In the genomic region with DNA sequence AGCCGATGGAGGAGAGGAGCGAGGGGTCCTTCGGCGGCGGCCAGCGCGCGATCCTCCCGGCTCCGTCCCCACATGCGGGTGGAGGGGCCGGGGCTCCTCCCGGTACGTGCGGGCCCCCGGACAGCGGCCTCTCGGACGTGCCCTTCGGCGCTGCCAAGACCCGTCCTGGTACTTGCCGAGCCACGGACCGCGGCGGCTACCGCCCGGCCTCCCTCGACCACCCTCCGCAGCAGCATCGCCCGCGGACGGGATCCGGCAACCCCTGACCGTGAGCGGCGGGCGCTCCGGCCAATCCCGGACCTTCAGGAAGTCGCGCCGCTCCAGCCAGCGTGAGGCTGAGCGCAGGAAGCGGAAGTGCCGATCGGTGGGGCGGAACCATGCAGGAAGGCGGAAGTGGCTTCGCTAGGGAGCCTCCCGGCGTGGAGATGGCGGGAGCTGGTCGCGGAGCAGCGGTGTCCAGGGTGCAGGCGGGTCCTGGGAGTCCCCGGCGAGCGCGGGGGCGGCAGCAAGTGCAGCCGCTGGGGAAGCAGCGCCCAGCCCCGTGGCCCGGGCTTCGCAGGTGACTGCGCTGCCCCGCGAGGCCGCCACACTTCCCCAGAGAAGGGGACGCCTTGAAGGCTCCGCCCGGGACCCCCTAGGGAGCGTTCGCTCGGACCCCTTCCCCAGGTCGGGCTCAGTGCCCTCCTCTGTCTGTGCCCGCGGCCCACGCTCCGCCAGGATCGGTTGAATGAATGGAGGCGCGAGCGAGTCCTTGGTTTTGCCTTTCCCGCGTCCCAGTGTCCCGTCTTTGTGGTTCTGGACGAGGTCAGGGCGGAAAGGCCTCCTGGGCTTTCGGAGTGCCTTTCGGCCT, we compare ENCODE assay signal across 8 cellular contexts. TPM values are rescaled to one million over a fixed set of nuclear protein-coding genes. Genes with fewer than 3 reads are reported as not detected.
DNase-seq lines count a peak whose midpoint lies in the region; ATAC-seq lines count a peak whose summit lies in the region.

A gene with protein sequence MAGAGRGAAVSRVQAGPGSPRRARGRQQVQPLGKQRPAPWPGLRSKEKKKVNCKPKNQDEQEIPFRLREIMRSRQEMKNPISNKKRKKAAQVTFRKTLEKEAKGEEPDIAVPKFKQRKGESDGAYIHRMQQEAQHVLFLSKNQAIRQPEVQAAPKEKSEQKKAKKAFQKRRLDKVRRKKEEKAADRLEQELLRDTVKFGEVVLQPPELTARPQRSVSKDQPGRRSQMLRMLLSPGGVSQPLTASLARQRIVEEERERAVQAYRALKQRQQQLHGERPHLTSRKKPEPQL (plus strand): TSS at position 396 of the 850 bp plus-strand sequence. CDS start 30 bp downstream, at position 426.
A gene (minus strand): TSS at position 264 of the 850 bp plus-strand sequence. CDS start 28 bp downstream, at position 236.

- peaks cover 44% of the 10 kb centered on the region for H3K36me3 Mint-ChIP-seq in effector memory CD8-positive, alpha-beta T cell (ENCODE audit: insufficient read depth)
- peaks cover 7% of the 10 kb centered on the region for H3K36me3 Mint-ChIP-seq in memory B cell

- CTCF ChIA-PET in activated CD8-positive, alpha-beta memory T cell treated with anti-CD3 and anti-CD28 coated beads for 36 hours (lab: Charles Lee), result no interaction called here

- POLR2A ChIA-PET in activated CD8-positive, alpha-beta memory T cell treated with anti-CD3 and anti-CD28 coated beads for 36 hours (lab: Charles Lee), result interaction anchor here (0.5 to 1.5 kb wide), 6 partner anchors 17 to 193 kb away, joined by 3 to 6 read pairs (median 3); a partner anchor contains a TSS

- H3K4me1 Mint-ChIP-seq in effector memory CD8-positive, alpha-beta T cell (ENCODE audit: low read depth in 2 of 2), result peaks cover 18 to 21% of the 10 kb centered on the region in 2 donors
- peaks cover 17% of the 10 kb centered on the region for H3K4me1 Mint-ChIP-seq in memory B cell

- H3K27me3 Mint-ChIP-seq in effector memory CD8-positive, alpha-beta T cell, result no peaks in the 10 kb centered on the region
- H3K27me3 Mint-ChIP-seq in memory B cell, result no peaks in the 10 kb centered on the region

- ATAC-seq in GM21360 (IDR thresholded peaks at IDR 0.05; ENCODE audit: unreplicated experiment) (peak; percentile 86), memory B cell (ENCODE audit: low read depth) (peak; percentile 97)
- peak; percentile 94 for ATAC-seq in effector memory CD8-positive, alpha-beta T cell (replicated peaks)

- H3K27ac Mint-ChIP-seq in effector memory CD8-positive, alpha-beta T cell, result peak within 1 kb of the TSS; percentile 86 to 91
- H3K27ac Mint-ChIP-seq in memory B cell, result peak within 1 kb of the TSS; percentile 93

- peak within 1 kb of the TSS; percentile 92 to 94 for H3K4me3 Mint-ChIP-seq in effector memory CD8-positive, alpha-beta T cell
- H3K4me3 Mint-ChIP-seq in memory B cell, result peak within 1 kb of the TSS; percentile 93

- DNase-seq in COLO829 (ENCODE audit: low spot score) (peak; percentile 87), HT1080 (ENCODE audit: low read depth) (peak; percentile 91), NOMO-1 (lab: John Stamatoyannopoulos, UW; ENCODE audit: unreplicated experiment in 2 of 2) (peak; percentile 92 to 95), memory B cell (ENCODE audit: low spot score in 2 of 2) (peak; percentile 82 to 84)
- DNase-seq in effector memory CD8-positive, alpha-beta T cell, result peak; percentile 88 to 89 (median 88)
- peak; percentile 84 for DNase-seq in stimulated activated CD8-positive, alpha-beta memory T cell treated with anti-CD3 and anti-CD28 coated beads, Interleukin-12 subunit alpha, Interleukin-12 subunit beta, amount 100 ng/mL, for 1 hour (ENCODE audit: low read depth)

- no peaks in the 10 kb centered on the region for H3K9me3 Mint-ChIP-seq in effector memory CD8-positive, alpha-beta T cell
- no peaks in the 10 kb centered on the region for H3K9me3 Mint-ChIP-seq in memory B cell

RNA-seq across cellular contexts. Expression of the first gene that starts in this region (rescaled TPM):
- total RNA-seq in HT1080 (2014; rRNA removed; shearing (Covaris generic)), result 47.3 and 60.3 TPM in 2 replicates
- 17.0 and 18.4 TPM in 2 replicates for polyA plus RNA-seq in HT1080 (2015; cell fraction: cytosol; rRNA removed)
- polyA plus RNA-seq in HT1080 (2015; cell fraction: nucleus; rRNA removed), result 16.2 and 24.9 TPM in 2 replicates
- 10 to 100 TPM; 68.7 to 71.9 TPM for total RNA-seq in activated CD8-positive, alpha-beta memory T cell treated with anti-CD3 and anti-CD28 coated beads for 36 hours

RNA-seq across cellular contexts. Expression of the second gene that starts in this region (rescaled TPM):
- 63.5 and 66.8 TPM in 2 replicates for total RNA-seq in HT1080 (2014; rRNA removed; shearing (Covaris generic))
- 47.9 and 77.8 TPM in 2 replicates for polyA plus RNA-seq in HT1080 (2015; cell fraction: cytosol; rRNA removed)
- 61.0 and 72.8 TPM in 2 replicates for polyA plus RNA-seq in HT1080 (2015; cell fraction: nucleus; rRNA removed)
- total RNA-seq in activated CD8-positive, alpha-beta memory T cell treated with anti-CD3 and anti-CD28 coated beads for 36 hours, result 10 to 100 TPM; 49.1 to 55.7 TPM

Comparison
In these comparisons a context has a peak if more than half of its experiments do, and no peak if none do; other contexts are left out.
1. Peak in every context shown above with its lines: DNase-seq and ATAC-seq.